In genomic region chr17:17841620-17842025, GRCh38 we compare ENCODE assay signal across 8 cellular contexts. TPM values are rescaled to one million over a fixed set of nuclear protein-coding genes. Genes with fewer than 3 reads are reported as not detected.
A peak's percentile ranks its signal among the peaks of the same experiment; 100 is the strongest.
DNase-seq lines count a peak whose midpoint lies in the region; ATAC-seq, FAIRE-seq and TF ChIP-seq lines count a peak whose summit lies in the region.

No MANE protein-coding gene starts in this region.

- peaks cover 34% of the 10 kb centered on the region for H3F3A ChIP-seq in smooth muscle cell (ENCODE audit: low read depth)

- no peaks in the 10 kb centered on the region for H4K20me1 ChIP-seq in IMR-90 (ENCODE audit: insufficient read depth, low read length)
- H4K20me1 ChIP-seq in smooth muscle cell (ENCODE audit: low read depth): no peaks in the 10 kb centered on the region

- H3K9ac ChIP-seq in IMR-90 (ENCODE audit: low read depth, low read length): no peak overlapping the region
- no peak overlapping the region for H3K9ac ChIP-seq in smooth muscle cell (ENCODE audit: low read depth)

- in situ Hi-C loops in IMR-90 (cut with MboI; ENCODE audit: low sequenced_read_pairs): no loop called here

- H3K56ac ChIP-seq in IMR-90 (ENCODE audit: extremely low read depth, insufficient read depth, low read length): no peak overlapping the region

- H3K4me1 ChIP-seq in IMR-90 (ENCODE audit: control insufficient read depth, insufficient read depth, low read length): peaks cover 30% of the 10 kb centered on the region
- peaks cover 34% of the 10 kb centered on the region for H3K4me1 ChIP-seq in smooth muscle cell (ENCODE audit: low read depth)

- intact Hi-C loops in IMR-90 (cut with micrococcal nuclease) (no loop called here), left ventricle myocardium superior (cut with micrococcal nuclease) (no loop called here)

- H2AK9ac ChIP-seq in IMR-90 (replicated peaks; ENCODE audit: low read depth, low read length, poor library complexity): peak overlapping the region; percentile 48

- no CpG with 5 or more reads among the region's 1 CpG for WGBS in IMR-90 (ENCODE audit: extremely low coverage in 2 of 2, insufficient read length in 1 of 2), 2 experiments
- WGBS in smooth muscle cell (ENCODE audit: low lambda C conversion rate): 86% methylated on average over 1 of the region's 1 CpG

- peak overlapping the region; percentile 58 for H4K91ac ChIP-seq in IMR-90 (ENCODE audit: insufficient read depth, low read depth, low read length)

- H3K9me1 ChIP-seq in IMR-90 (ENCODE audit: insufficient read depth, low read length): peaks cover 17% of the 10 kb centered on the region

- H3K9me3 ChIP-seq in IMR-90 (ENCODE audit: control insufficient read depth, insufficient read depth, low read length) (no peaks in the 10 kb centered on the region), smooth muscle cell (replicated peaks; ENCODE audit: low read depth) (no peaks in the 10 kb centered on the region)

- H3K18ac ChIP-seq in IMR-90 (ENCODE audit: low read depth, low read length): no peak overlapping the region

- dilution Hi-C loops in IMR-90 (cut with HindIII; ENCODE audit: low sequenced_read_pairs, unreplicated experiment): no loop called here

- no peak overlapping the region for H4K5ac ChIP-seq in IMR-90 (ENCODE audit: low read depth, low read length)

- DNase-seq in IMR-90: no peak
- peak; percentile 81 for DNase-seq in left ventricle myocardium superior
- no peak for DNase-seq in smooth muscle cell (lab: John Stamatoyannopoulos, UW; ENCODE audit: unreplicated experiment)
- no peak for DNase-seq in GM12891 (ENCODE audit: insufficient read length, low spot score)
- DNase-seq in 8988T: no peak

- H3K23ac ChIP-seq in IMR-90 (ENCODE audit: low read depth, low read length): peak overlapping the region; percentile 34; the same call in 1 of the 2 replicates

- no peak overlapping the region for H3K4me3 ChIP-seq in IMR-90 (ENCODE audit: insufficient read depth, low read depth, low read length)
- H3K4me3 ChIP-seq in smooth muscle cell: no peak overlapping the region

- peak overlapping the region; percentile 72 for H3K4ac ChIP-seq in IMR-90 (ENCODE audit: low read depth, low read length)

- TF ChIP-seq POLR2A in IMR-90 (IDR thresholded peaks at IDR 0.05; ENCODE audit: low read depth, low read length) (no peak), GM12891 (IDR thresholded peaks at IDR 0.05; ENCODE audit: low read depth, low read length) (no peak)

- peak overlapping the region; percentile 82; the same call in 1 of the 2 replicates for H2AK5ac ChIP-seq in IMR-90 (ENCODE audit: low read depth, low read length)

- H2BK15ac ChIP-seq in IMR-90 (ENCODE audit: low read depth, low read length): no peak overlapping the region

- no peak overlapping the region for H3K4me2 ChIP-seq in IMR-90 (ENCODE audit: low read depth, low read length)
- no peak overlapping the region for H3K4me2 ChIP-seq in smooth muscle cell

- H3K79me1 ChIP-seq in IMR-90 (ENCODE audit: low read depth in 1 of 2, low read length in 2 of 2): peaks cover 0 to 27% of the 10 kb centered on the region in 2 experiments; a peak in 2 of 4 replicates

- H3K14ac ChIP-seq in IMR-90 (replicated peaks; ENCODE audit: low read depth, low read length): 0 out of 2 replicates have a peak overlapping the region, but pooled peaks have one; percentile 35

- POLR2A ChIA-PET in IMR-90 (lab: Charles Lee; ENCODE audit: unreplicated experiment): no interaction called here

- no peaks in the 10 kb centered on the region for H3K79me2 ChIP-seq in smooth muscle cell (ENCODE audit: low read depth)

- 0 out of 4 replicates have a peak overlapping the region, but pooled peaks of 1 of the 2 experiments have one; percentile 28 for H4K8ac ChIP-seq in IMR-90 (ENCODE audit: low read depth in 2 of 2, low read length in 2 of 2)

- no peak overlapping the region for H2BK5ac ChIP-seq in IMR-90 (ENCODE audit: low read depth, low read length, poor library complexity, severe bottlenecking)

- TF ChIP-seq RAD21 in IMR-90 (IDR thresholded peaks at IDR 0.05; ENCODE audit: low read length): no peak

- H3K36me3 ChIP-seq in IMR-90 (ENCODE audit: control insufficient read depth, insufficient read depth, low read length): peaks cover 4% of the 10 kb centered on the region; the same call in 1 of the 2 replicates
- H3K36me3 ChIP-seq in smooth muscle cell (ENCODE audit: low read depth): no peaks in the 10 kb centered on the region

- ATAC-seq in IMR-90 (ENCODE audit: low read depth) (no peak), SK-N-SH treated with all-trans-retinoic acid at 6 μM for 48 hours (peak; percentile 5), left ventricle myocardium superior (peak; percentile 64), GM21381 (IDR thresholded peaks at IDR 0.05; ENCODE audit: unreplicated experiment) (no peak), HG02885 (IDR thresholded peaks at IDR 0.05; ENCODE audit: poor library complexity, unreplicated experiment) (no peak)

- 0 out of 2 replicates have a peak overlapping the region, but pooled peaks have one; percentile 16 for H2BK20ac ChIP-seq in IMR-90 (ENCODE audit: low read depth, low read length)

- CTCF ChIA-PET in IMR-90 (lab: Yijun Ruan, JAX): no interaction called here

- BruUV-seq in IMR-90 (replicated peaks; lab: Mats Ljungman, UMichigan): no TSS peak

- TF ChIP-seq CTCF in IMR-90 (conservative IDR thresholded peaks at IDR 0.05; ENCODE audit: low read depth, low read length) (no peak), smooth muscle cell (IDR thresholded peaks at IDR 0.05; ENCODE audit: borderline replicate concordance, insufficient read depth, poor library complexity, severe bottlenecking) (no peak)

- FAIRE-seq in GM12891 (lab: Jason Lieb, UNC): no peak

- H2BK120ac ChIP-seq in IMR-90 (ENCODE audit: low read depth, low read length): peak overlapping the region; percentile 49; the same call in 1 of the 2 replicates

- H3K27ac ChIP-seq in IMR-90 (ENCODE audit: insufficient read depth, low read length): no peak overlapping the region
- H3K27ac ChIP-seq in smooth muscle cell (ENCODE audit: low read depth): peak overlapping the region; percentile 96

- H2AFZ ChIP-seq in IMR-90 (replicated peaks; ENCODE audit: low read length, poor library complexity) (peak overlapping the region; percentile 56), smooth muscle cell (ENCODE audit: low read depth) (no peak overlapping the region)

- H3K27me3 ChIP-seq in IMR-90 (ENCODE audit: control insufficient read depth, insufficient read depth, low read length) (no peaks in the 10 kb centered on the region), smooth muscle cell (ENCODE audit: low read depth) (no peaks in the 10 kb centered on the region)

TF ChIP-seq in IMR-90, 13 proteins besides CTCF, POLR2A, EP300 and RAD21 (continues in another document):
- TF ChIP-seq CHD1 (IDR thresholded peaks at IDR 0.05; ENCODE audit: low read depth, low read length): no peak
- no peak for TF ChIP-seq MAZ (IDR thresholded peaks at IDR 0.05; ENCODE audit: borderline replicate concordance, low read depth, low read length)
- no peak for TF ChIP-seq CEBPB (IDR thresholded peaks at IDR 0.05; ENCODE audit: low read depth, low read length)
- TF ChIP-seq MAFK (IDR thresholded peaks at IDR 0.05; ENCODE audit: low read depth, low read length): no peak
- TF ChIP-seq RCOR1 (IDR thresholded peaks at IDR 0.05; ENCODE audit: insufficient replicate concordance, low read length): no peak
- TF ChIP-seq NFE2L2 (IDR thresholded peaks at IDR 0.05; ENCODE audit: low read depth, low read length): no peak
- TF ChIP-seq BHLHE40 (IDR thresholded peaks at IDR 0.05; ENCODE audit: low read depth, low read length): no peak
- no peak for TF ChIP-seq RFX5 (IDR thresholded peaks at IDR 0.05; ENCODE audit: low read depth, low read length)

TF ChIP-seq in SK-N-SH treated with all-trans-retinoic acid at 6 μM for 48 hours, 23 proteins besides CTCF, POLR2A, EP300 and RAD21 (continues in another document):
- TF ChIP-seq BACH2 (CRISPR knock-in tag; IDR thresholded peaks at IDR 0.05; ENCODE audit: borderline replicate concordance): no peak
- TF ChIP-seq PPARA (CRISPR knock-in tag; IDR thresholded peaks at IDR 0.05; ENCODE audit: borderline replicate concordance): no peak
- TF ChIP-seq ZFP30 (CRISPR knock-in tag; IDR thresholded peaks at IDR 0.05): no peak
- no peak for TF ChIP-seq CREB5 (CRISPR knock-in tag; IDR thresholded peaks at IDR 0.05; ENCODE audit: low read depth)
- no peak for TF ChIP-seq ZFP3 (CRISPR knock-in tag; IDR thresholded peaks at IDR 0.05)

TF ChIP-seq in GM12891, 5 proteins besides CTCF, POLR2A, EP300 and RAD21:
- TF ChIP-seq POU2F2 (IDR thresholded peaks at IDR 0.05; ENCODE audit: low read depth, low read length): no peak
- no peak for TF ChIP-seq PAX5 (IDR thresholded peaks at IDR 0.05; ENCODE audit: insufficient read depth, low read length, severe bottlenecking)
- TF ChIP-seq TAF1 (IDR thresholded peaks at IDR 0.05; ENCODE audit: low read depth, low read length): no peak
- TF ChIP-seq SPI1 (IDR thresholded peaks at IDR 0.05; ENCODE audit: low read depth, low read length): no peak
- TF ChIP-seq POLR2AphosphoS5 (IDR thresholded peaks at IDR 0.05; ENCODE audit: low read depth, low read length): no peak

RNA-seq across cellular contexts. Expression of gene SREBF1, which starts 4.8 kb away (rescaled TPM):
- total RNA-seq in IMR-90 (2012; rRNA removed): 3.3 and 3.4 TPM in 2 replicates
- polyA plus RNA-seq in IMR-90 (2012; rRNA removed): 20.4 and 22.3 TPM in 2 replicates
- 16.2 and 23.6 TPM in 2 replicates for polyA plus RNA-seq in IMR-90 (2012; cell fraction: cytosol; rRNA removed)
- 82.8 and 188 TPM in 2 replicates for polyA plus RNA-seq in IMR-90 (2012; cell fraction: nucleus; rRNA removed; ENCODE audit: low replicate concordance)
- 15.2 TPM for total RNA-seq in left ventricle myocardium superior
- 23.5 and 25.9 TPM in 2 replicates for total RNA-seq in smooth muscle cell
- 45.4 and 53.5 TPM in 2 replicates for polyA plus RNA-seq in smooth muscle cell
- 16.7 TPM for polyA plus RNA-seq in GM12891 (2012; ENCODE audit: low read depth, missing spikeins)

Comparison
In these comparisons a context has a peak if more than half of its experiments do, and no peak if none do; other contexts are left out.
1. ATAC-seq: peak in SK-N-SH treated with all-trans-retinoic acid at 6 μM for 48 hours (single experiment) and left ventricle myocardium superior (single experiment); none in IMR-90 (single experiment), GM21381 (single experiment) and HG02885 (single experiment).